ENCODE assay signal across 1 cellular context in genomic region chrX:3415011-3415410, GRCh38.
TF ChIP-seq lines count a peak whose summit lies in the region.

No MANE protein-coding gene starts in this region.

TF ChIP-seq in IMR-90, 13 proteins besides CTCF, POLR2A, EP300 and RAD21:
- TF ChIP-seq MAZ (IDR thresholded peaks at IDR 0.05; ENCODE audit: borderline replicate concordance, low read depth, low read length): no peak
